22 cellular contexts compared by ENCODE assay signal in genomic region chr12:19752712-19753111, GRCh38.
"Had no signal": no experiment of that assay in that cellular context is flagged by ENCODE, and none has a peak within 500 bp of the region (broad histone marks: within the 10 kb centered on the region; RNA-seq: fewer than 3 reads in every experiment).

No MANE protein-coding gene starts in this region.

- H3K4me1 ChIP-seq: gastroesophageal sphincter, right lobe of liver, transverse colon had no signal

- H3K27me3 Mint-ChIP-seq: progenitor cell of endocrine pancreas; stimulated activated naive CD8-positive, alpha-beta T cell treated with anti-CD3 and anti-CD28 coated beads, Interleukin-15, amount 100 ng/mL, for 72 hours had no signal

- H3K27ac ChIP-seq: coronary artery, gastroesophageal sphincter, pancreas, right lobe of liver, thoracic aorta, transverse colon had no signal

- H3K36me3 ChIP-seq: gastroesophageal sphincter, pancreas, right lobe of liver, thoracic aorta, transverse colon had no signal

- H3K27me3 ChIP-seq: gastroesophageal sphincter, pancreas, right lobe of liver, transverse colon had no signal

- H3K27ac Mint-ChIP-seq: immature natural killer cell; naive B cell; nephron; progenitor cell of endocrine pancreas; stimulated activated naive B cell treated with anti-CD40 and anti-IgM and Interleukin-4, amounts not matched to agents 10 μg/mL and 1 μg/mL and 100 μg/mL, for 72 hours; stimulated activated naive CD8-positive, alpha-beta T cell treated with anti-CD3 and anti-CD28 coated beads, Interleukin-15, amount 100 ng/mL, for 72 hours had no signal

- H3K36me3 Mint-ChIP-seq: naive B cell; stimulated activated naive B cell treated with anti-CD40 and anti-IgM and Interleukin-4, amounts not matched to agents 10 μg/mL and 1 μg/mL and 100 μg/mL, for 72 hours had no signal

- H3K9me3 ChIP-seq: pancreas, right lobe of liver had no signal

- H3K4me1 Mint-ChIP-seq: immature natural killer cell; naive B cell; nephron; stimulated activated naive B cell treated with anti-CD40 and anti-IgM and Interleukin-4, amounts not matched to agents 10 μg/mL and 1 μg/mL and 100 μg/mL, for 72 hours; stimulated activated naive CD8-positive, alpha-beta T cell treated with anti-CD3 and anti-CD28 coated beads, Interleukin-15, amount 100 ng/mL, for 72 hours had no signal

- H3K4me3 ChIP-seq: coronary artery, gastroesophageal sphincter, lung, pancreas, right lobe of liver, thoracic aorta, transverse colon had no signal

- H3K4me3 Mint-ChIP-seq: immature natural killer cell; naive B cell; nephron; stimulated activated naive B cell treated with anti-CD40 and anti-IgM and Interleukin-4, amounts not matched to agents 10 μg/mL and 1 μg/mL and 100 μg/mL, for 72 hours; stimulated activated naive CD8-positive, alpha-beta T cell treated with anti-CD3 and anti-CD28 coated beads, Interleukin-15, amount 100 ng/mL, for 72 hours had no signal

- DNase-seq: effector CD4-positive, alpha-beta T cell; glutamatergic neuron; immature natural killer cell; kidney; left cardiac atrium; left ventricle myocardium superior; mesenchymal stem cell; naive B cell; occipital lobe; pancreas; right lobe of liver; stimulated activated CD4-positive, alpha-beta T cell treated with anti-CD3 and anti-CD28 coated beads, Interleukin-2, amount 100 ng/mL, for 24 hours; stimulated activated CD4-positive, alpha-beta T cell treated with anti-CD3 and anti-CD28 coated beads, Interleukin-4, amount 100 ng/mL, for 4 hours; stimulated activated naive B cell treated with anti-CD40 and anti-IgM and Interleukin-4, amounts not matched to agents 10 μg/mL and 1 μg/mL and 100 μg/mL, for 72 hours; stimulated activated naive CD8-positive, alpha-beta T cell treated with anti-CD3 and anti-CD28 coated beads, Interleukin-15, amount 100 ng/mL, for 72 hours; transverse colon had no signal
